Comparison of ENCODE assay signal across 16 cellular contexts in the genomic region with DNA sequence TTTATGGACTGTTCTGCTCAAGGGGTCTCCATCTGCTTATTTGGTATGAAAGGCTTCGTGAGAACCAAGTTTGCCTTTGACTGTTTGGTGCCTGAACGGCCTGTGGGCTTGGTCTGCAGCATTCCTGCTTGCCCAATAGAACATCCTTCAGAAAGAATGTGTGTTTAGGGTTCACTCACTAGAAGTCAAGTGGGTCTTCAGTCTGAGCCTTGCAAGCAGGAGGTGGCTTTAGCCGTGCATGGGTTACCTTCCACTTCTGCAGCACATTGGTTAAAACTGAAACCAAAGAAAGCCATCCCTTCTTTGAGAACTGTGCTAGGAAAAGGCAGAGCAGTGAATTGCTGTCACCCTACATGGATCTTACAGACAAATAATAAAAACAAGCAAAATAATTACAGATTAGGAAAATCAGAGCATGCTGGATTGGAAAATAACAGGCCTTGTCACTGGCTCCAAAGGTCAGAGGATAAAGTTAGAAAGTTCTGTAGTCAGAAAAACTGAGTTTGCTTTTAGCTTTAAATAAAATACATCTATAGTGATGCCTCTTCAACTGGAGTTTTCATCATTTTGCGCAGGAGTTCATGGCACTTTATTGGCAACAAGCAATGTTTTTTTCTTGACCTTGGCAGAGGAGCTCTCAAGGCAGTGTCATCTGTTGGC.
"Had no signal": no experiment of that assay in that cellular context is flagged by ENCODE, and none has a peak within 500 bp of the region (broad histone marks: within the 10 kb centered on the region; RNA-seq: fewer than 3 reads in every experiment).

No MANE protein-coding gene starts in this region.

- H3K4me3 Mint-ChIP-seq: activated T-helper 17 cell treated with anti-CD3 and anti-CD28 coated beads, Interleukin-2, amount 50 U/mL, for 72 hours; mesothelial cell of epicardium; neural crest cell had no signal

- H3K27ac Mint-ChIP-seq: activated T-helper 17 cell treated with anti-CD3 and anti-CD28 coated beads, Interleukin-2, amount 50 U/mL, for 72 hours; mesothelial cell of epicardium had no signal

- H3K36me3 ChIP-seq: breast epithelium, esophagus squamous epithelium, ovary had no signal

- H3K27me3 ChIP-seq: breast epithelium, esophagus squamous epithelium, ovary had no signal

- H3K4me1 Mint-ChIP-seq: activated T-helper 17 cell treated with anti-CD3 and anti-CD28 coated beads, Interleukin-2, amount 50 U/mL, for 72 hours; neural crest cell had no signal

- H3K4me1 ChIP-seq: breast epithelium had no signal

- H3K36me3 Mint-ChIP-seq: mesothelial cell of epicardium had no signal

- H3K27me3 Mint-ChIP-seq: activated T-helper 17 cell treated with anti-CD3 and anti-CD28 coated beads, Interleukin-2, amount 50 U/mL, for 72 hours had no signal

- H3K4me3 ChIP-seq: breast epithelium, esophagus squamous epithelium, ovary had no signal

- H3K9me3 ChIP-seq: breast epithelium, esophagus squamous epithelium, ovary had no signal

- H3K27ac ChIP-seq: breast epithelium, ovary, VCaP had no signal

- DNase-seq: activated CD4-positive, alpha-beta T cell treated with anti-CD3 and anti-CD28 coated beads for 1 hour; activated CD4-positive, alpha-beta T cell treated with anti-CD3 and anti-CD28 coated beads, Interleukin-2, amount 50 U/mL, for 4 hours; activated naive CD4-positive, alpha-beta T cell treated with Interleukin-2 at 50 U/mL for 16 hours; aorta; cerebellar nuclear complex; effector CD8-positive, alpha-beta T cell; esophagus squamous epithelium; kidney glomerular epithelial cell; ovary; stimulated activated CD4-positive, alpha-beta T cell treated with anti-CD3 and anti-CD28 coated beads, Interleukin-1b, Interleukin-23, amount 100 ng/mL, for 48 hours; T-helper 1 cell had no signal

- H3K9me3 Mint-ChIP-seq: activated T-helper 17 cell treated with anti-CD3 and anti-CD28 coated beads, Interleukin-2, amount 50 U/mL, for 72 hours; mesothelial cell of epicardium; neural crest cell had no signal
